ENCODE assay signal across 8 cellular contexts in the genomic region with DNA sequence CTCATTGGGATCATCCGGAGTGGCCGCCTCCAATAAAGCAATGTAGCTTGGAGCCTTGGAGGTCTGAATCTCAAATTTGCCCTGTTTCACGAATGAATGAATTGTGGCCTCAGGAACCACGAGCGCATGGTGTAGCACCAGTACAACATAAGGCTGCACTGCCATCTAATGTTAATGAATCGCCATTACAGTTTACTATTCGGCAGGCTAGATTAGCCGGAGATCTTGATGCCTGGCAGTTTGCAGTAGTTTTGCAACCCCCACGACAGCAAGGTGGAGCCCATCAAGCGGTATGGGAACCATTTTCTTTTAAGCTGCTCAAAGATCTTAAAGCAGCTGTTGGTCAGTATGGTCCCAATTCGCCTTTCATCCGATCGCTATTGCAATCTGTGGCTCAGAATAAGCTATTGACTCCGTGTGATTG. TPM values are rescaled to one million over a fixed set of nuclear protein-coding genes. Genes with fewer than 3 reads are reported as not detected.
A peak's percentile ranks its signal among the peaks of the same experiment; 100 is the strongest.
DNase-seq lines count a peak whose midpoint lies in the region; ATAC-seq and TF ChIP-seq lines count a peak whose summit lies in the region.

No MANE protein-coding gene starts in this region.

- H3K27me3 ChIP-seq in esophagus muscularis mucosa, result peaks cover 3 to 74% (median 29%) of the 10 kb centered on the region in 4 donors

- no peaks in the 10 kb centered on the region for H3K36me3 Mint-ChIP-seq in type B pancreatic cell

- no peak for ATAC-seq in GM18511 (IDR thresholded peaks at IDR 0.05; ENCODE audit: unreplicated experiment)

- H3K4me1 ChIP-seq in esophagus muscularis mucosa, result peaks cover 5 to 17% (median 11%) of the 10 kb centered on the region in 4 donors

- peak overlapping the region; percentile 40 for H3K4me3 Mint-ChIP-seq in type B pancreatic cell

- H3K36me3 ChIP-seq in esophagus muscularis mucosa, result no peaks in the 10 kb centered on the region

- no peak for TF ChIP-seq POLR2A in esophagus muscularis mucosa (IDR thresholded peaks at IDR 0.05; ENCODE audit: low read depth)

- H3K4me1 Mint-ChIP-seq in type B pancreatic cell (ENCODE audit: unreplicated experiment), result peaks cover 17% of the 10 kb centered on the region

- H3K9me3 Mint-ChIP-seq in type B pancreatic cell, result no peaks in the 10 kb centered on the region

- TF ChIP-seq EP300 in esophagus muscularis mucosa (IDR thresholded peaks at IDR 0.05), result no peak

- no peaks in the 10 kb centered on the region for H3K9me3 ChIP-seq in esophagus muscularis mucosa

- WGBS in esophagus muscularis mucosa, result 14% methylated on average over 11 of the region's 14 CpGs

- DNase-seq in DMS114 treated with DMSO at 0.1 percent for 48 hours (lab: John Stamatoyannopoulos, UW; ENCODE audit: unreplicated experiment), result peak; percentile 84
- DNase-seq in HT-29 (ENCODE audit: low spot score), result peak; percentile 77
- peak; percentile 98 for DNase-seq in NCI-H82 treated with DMSO at 0.1 percent for 48 hours (lab: John Stamatoyannopoulos, UW; ENCODE audit: unreplicated experiment)
- DNase-seq in activated CD8-positive, alpha-beta memory T cell treated with anti-CD3 and anti-CD28 coated beads, Interleukin-2, amount 50 U/mL, for 1 hour (ENCODE audit: extremely low read depth), result peak; percentile 21
- no peak for DNase-seq in esophagus muscularis mucosa (ENCODE audit: extremely low spot score)
- DNase-seq in middle frontal gyrus (ENCODE audit: extremely low spot score, low spot score), result peak; percentile 54
- DNase-seq in type B pancreatic cell (ENCODE audit: extremely low spot score, unreplicated experiment), result peak; percentile 68

- H3K4me3 ChIP-seq in esophagus muscularis mucosa, result no peak overlapping the region

- H3K27me3 Mint-ChIP-seq in type B pancreatic cell, result peaks cover 71% of the 10 kb centered on the region

- H3K27ac Mint-ChIP-seq in type B pancreatic cell, result no peak overlapping the region

- TF ChIP-seq CTCF in esophagus muscularis mucosa (IDR thresholded peaks at IDR 0.05) (peak; percentile 76 to 82 (median 77)), type B pancreatic cell (conservative IDR thresholded peaks at IDR 0.05) (peak; percentile 86)

- H3K27ac ChIP-seq in esophagus muscularis mucosa (replicated peaks in 1 of 4), result no peak overlapping the region

- intact Hi-C loops in esophagus muscularis mucosa (cut with DNase I), result loop anchor here (5.0 kb wide), 3 partner anchors 65 to 195 kb away; no protein-coding TSS in a partner anchor

RNA-seq across cellular contexts. Expression of a gene that starts 18.8 kb away (rescaled TPM):
- not detected in 2 replicates for total RNA-seq in HT-29 (2014; rRNA removed; shearing (Covaris generic))
- 1 to 10 TPM; 1.3 to 3.7 (median 2.0) TPM for total RNA-seq in esophagus muscularis mucosa
- total RNA-seq in type B pancreatic cell (ENCODE audit: low replicate concordance), result not detected in 2 replicates

RNA-seq across cellular contexts. Expression of a gene that starts 29.8 kb away (rescaled TPM):
- 0.97 TPM in 1 of 2 replicates, not detected in the other for total RNA-seq in HT-29 (2014; rRNA removed; shearing (Covaris generic))
- total RNA-seq in esophagus muscularis mucosa, result not detected
- total RNA-seq in type B pancreatic cell (ENCODE audit: low replicate concordance), result not detected in 2 replicates

RNA-seq across cellular contexts. Expression of a gene that starts 55.3 kb away (rescaled TPM):
- total RNA-seq in HT-29 (2014; rRNA removed; shearing (Covaris generic)), result 0.03 TPM in 1 of 2 replicates, not detected in the other
- total RNA-seq in esophagus muscularis mucosa, result 1 to 10 TPM in 1 of 4 donors, not detected in 3; 1.1 TPM
- 0.29 and 0.43 TPM in 2 replicates for total RNA-seq in type B pancreatic cell (ENCODE audit: low replicate concordance)
